Comparison of ENCODE assay signal across 19 cellular contexts in the genomic region with DNA sequence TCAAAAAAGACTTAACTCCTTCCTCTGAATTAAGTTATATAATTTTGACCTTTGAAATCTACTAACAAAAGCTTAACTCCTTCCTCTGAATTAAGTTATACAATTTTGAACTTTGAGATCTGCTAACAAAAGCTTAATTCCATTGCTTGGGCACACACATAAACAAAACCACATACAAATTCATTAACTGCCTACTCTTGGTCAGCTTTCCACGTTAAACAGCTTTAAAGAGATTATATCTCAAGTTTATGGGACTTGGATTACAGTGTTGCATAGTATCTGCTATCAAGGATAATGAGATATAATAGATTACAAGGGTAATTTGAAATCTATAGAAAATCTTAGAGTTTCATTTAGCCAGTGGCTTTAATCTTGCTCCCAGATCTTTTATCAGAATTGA. TPM values are rescaled to one million over a fixed set of nuclear protein-coding genes. Genes with fewer than 3 reads are reported as not detected.
DNase-seq lines count a peak whose midpoint lies in the region; ATAC-seq, FAIRE-seq and TF ChIP-seq lines count a peak whose summit lies in the region.
"Had no signal": no experiment of that assay in that cellular context is flagged by ENCODE, and none has a peak within 500 bp of the region (broad histone marks: within the 10 kb centered on the region; RNA-seq: fewer than 3 reads in every experiment).

No MANE protein-coding gene starts in this region.

- POLR2A ChIA-PET in HepG2 (lab: Yijun Ruan, JAX): no interaction called here
- POLR2A ChIA-PET in MCF 10A (lab: Yijun Ruan, JAX): interaction anchor here (0.6 to 1.1 kb wide), 3 partner anchors 19 to 330 kb away, joined by 3 to 5 read pairs (median 4); a partner anchor contains a TSS

- TF ChIP-seq EP300 in HepG2 (IDR thresholded peaks at IDR 0.05; ENCODE audit: low read depth in 2 of 2, low read length in 2 of 2) (no peak), HepG2 (CRISPR knock-in tag; IDR thresholded peaks at IDR 0.05; ENCODE audit: borderline replicate concordance) (no peak)

- TF ChIP-seq CTCF in HepG2 (CRISPR knock-in tag; IDR thresholded peaks at IDR 0.05) (no peak), right lobe of liver (IDR thresholded peaks at IDR 0.05) (no peak), MCF 10A (IDR thresholded peaks at IDR 0.05; ENCODE audit: unreplicated experiment) (no peak)

- no peak for TF ChIP-seq RAD21 in HepG2 (CRISPR knock-in tag; IDR thresholded peaks at IDR 0.05)

- 50% methylated on average over 1 of the region's 1 CpG for WGBS in HepG2 (ENCODE audit: low lambda C conversion rate)
- WGBS in right lobe of liver (ENCODE audit: insufficient coverage, low coverage, low lambda C conversion rate, missing lambda C conversion rate): 50% methylated on average over 1 of the region's 1 CpG

- no peak overlapping the region for H3K27ac Mint-ChIP-seq in MCF 10A (ENCODE audit: low read depth, unreplicated experiment)

- ATAC-seq in HepG2 (no peak), right lobe of liver (no peak), left colon (peak; percentile 91), GM21825 (IDR thresholded peaks at IDR 0.05; ENCODE audit: unreplicated experiment) (no peak)

- no peak for DNase-seq in HepG2 (ENCODE audit: low spot score)
- no peak for DNase-seq in right lobe of liver
- DNase-seq in NCI-H82 (lab: John Stamatoyannopoulos, UW): peak; percentile 74
- DNase-seq in left colon: no peak
- DNase-seq in T-helper 9 cell: no peak
- DNase-seq in MCF 10A (ENCODE audit: unreplicated experiment): no peak
- DNase-seq: Calu3; CD4-positive, alpha-beta memory T cell; DMS53; H7; Kasumi-1; NCI-H1105; NCI-H1694; NCI-H2081 treated with DMSO at 0.1 percent for 48 hours; NCI-H510A; NCI-H748 treated with DMSO at 0.1 percent for 48 hours; PC-9 had no signal

- H3K27me3 ChIP-seq in HepG2 (ENCODE audit: control insufficient read depth in 1 of 2, insufficient read depth in 2 of 2, low read length in 2 of 2) (no peaks in the 10 kb centered on the region), right lobe of liver (no peaks in the 10 kb centered on the region)

- no peak overlapping the region for H3K9ac ChIP-seq in HepG2 (ENCODE audit: insufficient read depth, low read depth, low read length)

- H3K9me3 Mint-ChIP-seq in MCF 10A (ENCODE audit: unreplicated experiment): no peaks in the 10 kb centered on the region
- H3K9me3 Mint-ChIP-seq: CD4-positive, alpha-beta memory T cell had no signal

- BruUV-seq in HepG2 (replicated peaks; lab: Mats Ljungman, UMichigan): no TSS peak
- no TSS peak for BruUV-seq in MCF 10A (replicated peaks; lab: Mats Ljungman, UMichigan)

- peak; percentile 18 for FAIRE-seq in HepG2 (lab: Jason Lieb, UNC)
- FAIRE-seq: A204.1 had no signal

- no peak overlapping the region for H3K4me2 ChIP-seq in HepG2 (ENCODE audit: low read depth, low read length)
- H3K4me2 ChIP-seq: PC-9 had no signal

- no peaks in the 10 kb centered on the region for H3K9me3 ChIP-seq in HepG2 (ENCODE audit: low read length)
- no peaks in the 10 kb centered on the region for H3K9me3 ChIP-seq in right lobe of liver

- no peak overlapping the region for H2AFZ ChIP-seq in HepG2 (ENCODE audit: low read length)
- H2AFZ ChIP-seq: PC-9 had no signal

- no peak for TF ChIP-seq POLR2A in HepG2 (IDR thresholded peaks at IDR 0.05; ENCODE audit: insufficient read depth in 1 of 2, low read depth in 2 of 2, low read length in 2 of 2)
- no peak for TF ChIP-seq POLR2A in right lobe of liver (IDR thresholded peaks at IDR 0.05)

- no peak overlapping the region for H3K4me3 ChIP-seq in HepG2 (replicated peaks in 1 of 3; ENCODE audit: insufficient read depth in 1 of 3, low read depth in 2 of 3, low read length in 3 of 3)
- H3K4me3 ChIP-seq in right lobe of liver: no peak overlapping the region
- H3K4me3 ChIP-seq: PC-9 had no signal

- no peak overlapping the region for H3K4me3 Mint-ChIP-seq in MCF 10A (ENCODE audit: unreplicated experiment)
- H3K4me3 Mint-ChIP-seq: CD4-positive, alpha-beta memory T cell had no signal

- H4K20me1 ChIP-seq in HepG2 (ENCODE audit: insufficient read depth, low read length): no peaks in the 10 kb centered on the region; the same call in 1 of the 2 replicates

- no peaks in the 10 kb centered on the region for H3K27me3 Mint-ChIP-seq in MCF 10A (ENCODE audit: insufficient read depth, unreplicated experiment)
- H3K27me3 Mint-ChIP-seq: CD4-positive, alpha-beta memory T cell had no signal

- peaks cover 13% of the 10 kb centered on the region for H3K79me2 ChIP-seq in HepG2 (ENCODE audit: insufficient read depth, low read length)

- H3K4me1 ChIP-seq in HepG2 (ENCODE audit: insufficient read depth, low read length) (peaks cover 42% of the 10 kb centered on the region), right lobe of liver (peaks cover 0 to 9% (median 0%) of the 10 kb centered on the region in 4 donors)

- in situ Hi-C loops in HepG2 (cut with HindIII; ENCODE audit: extremely low pct_ligation_motif_present, low pct_unique_long_range_greater_than_20kb): loop anchor here (10.0 kb wide), 1 partner anchor 58 kb away; no protein-coding TSS in a partner anchor

- intact Hi-C loops in HepG2 (cut with micrococcal nuclease; ENCODE audit: unreplicated experiment): no loop called here
- intact Hi-C loops in right lobe of liver (cut with DNase I): no loop called here
- intact Hi-C loops in left colon (cut with DNase I, micrococcal nuclease): no loop called here
- intact Hi-C loops in MCF 10A (cut with micrococcal nuclease): no loop called here

- CTCF ChIA-PET in HepG2 (lab: Yijun Ruan, JAX; ENCODE audit: low intra/inter-chr PET ratio, low total read pairs): no interaction called here
- CTCF ChIA-PET in MCF 10A (lab: Yijun Ruan, JAX): interaction anchor here (0.9 kb wide), 1 partner anchor 713 kb away, joined by 3 read pairs; no protein-coding TSS in a partner anchor

- H3K36me3 ChIP-seq in HepG2 (replicated peaks in 1 of 2; ENCODE audit: control insufficient read depth in 1 of 2, insufficient read depth in 2 of 2, low read length in 2 of 2): no peaks in the 10 kb centered on the region
- H3K36me3 ChIP-seq in right lobe of liver: no peaks in the 10 kb centered on the region

- H3K36me3 Mint-ChIP-seq in MCF 10A (ENCODE audit: insufficient read depth, unreplicated experiment): peaks cover 5% of the 10 kb centered on the region

- H3K4me1 Mint-ChIP-seq in MCF 10A (ENCODE audit: insufficient read depth, unreplicated experiment): peaks cover 5% of the 10 kb centered on the region

- H3K27ac ChIP-seq in HepG2 (ENCODE audit: extremely low read length, insufficient read depth, low read length): no peak overlapping the region
- no peak overlapping the region for H3K27ac ChIP-seq in right lobe of liver
- H3K27ac ChIP-seq: PC-9 had no signal

TF ChIP-seq in HepG2, 621 proteins besides CTCF, POLR2A, EP300 and RAD21 (continues in another document):
- TF ChIP-seq CCDC6 (CRISPR knock-in tag; IDR thresholded peaks at IDR 0.05) (no peak), ZNF850 (CRISPR knock-in tag; conservative IDR thresholded peaks at IDR 0.05) (no peak), SAFB2 (CRISPR knock-in tag; IDR thresholded peaks at IDR 0.05; ENCODE audit: borderline replicate concordance, low read depth) (no peak), TRIM24 (CRISPR knock-in tag; IDR thresholded peaks at IDR 0.05) (no peak), HNRNPLL (IDR thresholded peaks at IDR 0.05; ENCODE audit: low read depth, low read length, poor library complexity, severe bottlenecking) (no peak), HOXD1 (CRISPR knock-in tag; IDR thresholded peaks at IDR 0.05) (no peak), SOX13 (IDR thresholded peaks at IDR 0.05) (no peak), SOX13 (CRISPR knock-in tag; conservative IDR thresholded peaks at IDR 0.05 in 1 of 2, IDR thresholded peaks at IDR 0.05 in 1 of 2) (peak in 1 of 2 experiments; percentile 29; a peak in 1 of 4 replicates), XRCC5 (optimal IDR thresholded peaks at IDR 0.05; ENCODE audit: low read length) (no peak), PRPF4 (IDR thresholded peaks at IDR 0.05; ENCODE audit: low read depth, low read length, poor library complexity, severe bottlenecking) (no peak)
- TF ChIP-seq, protein P1, sequence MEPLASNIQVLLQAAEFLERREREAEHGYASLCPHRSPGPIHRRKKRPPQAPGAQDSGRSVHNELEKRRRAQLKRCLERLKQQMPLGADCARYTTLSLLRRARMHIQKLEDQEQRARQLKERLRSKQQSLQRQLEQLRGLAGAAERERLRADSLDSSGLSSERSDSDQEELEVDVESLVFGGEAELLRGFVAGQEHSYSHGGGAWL (CRISPR knock-in tag; IDR thresholded peaks at IDR 0.05): no peak
- TF ChIP-seq, protein P2, sequence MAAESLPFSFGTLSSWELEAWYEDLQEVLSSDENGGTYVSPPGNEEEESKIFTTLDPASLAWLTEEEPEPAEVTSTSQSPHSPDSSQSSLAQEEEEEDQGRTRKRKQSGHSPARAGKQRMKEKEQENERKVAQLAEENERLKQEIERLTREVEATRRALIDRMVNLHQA (CRISPR knock-in tag; IDR thresholded peaks at IDR 0.05): no peak

RNA-seq across cellular contexts. Expression of a gene that starts 23.5 kb away (rescaled TPM):
- total RNA-seq in HepG2 (2016; rRNA removed; fragmentation: Illumina TruSeq; extraction: Trizol) (20.1 and 20.6 TPM in 2 replicates), right lobe of liver (10 to 100 TPM in 2 of 6 experiments, 1 to 10 TPM in 4; 6.8 to 23.0 (median 9.0) TPM), left colon (10 to 100 TPM; 29.1 to 34.6 TPM), MCF 10A (2022) (16.4 and 21.0 TPM in 2 replicates)
- total RNA-seq in HepG2 (2016; cell fraction: cytosol; rRNA removed; fragmentation: Illumina TruSeq; extraction: Trizol; ENCODE audit: low read depth): 18.1 and 18.3 TPM in 2 replicates
- total RNA-seq in HepG2 (2016; cell fraction: insoluble cytoplasmic fraction; rRNA removed; fragmentation: Illumina TruSeq; extraction: Trizol): 16.9 and 20.5 TPM in 2 replicates
- total RNA-seq in HepG2 (2016; cell fraction: membrane; rRNA removed; fragmentation: Illumina TruSeq; extraction: Trizol): 26.4 and 26.7 TPM in 2 replicates
- total RNA-seq in HepG2 (2016; cell fraction: nucleus; rRNA removed; fragmentation: Illumina TruSeq; extraction: Trizol): 27.8 and 29.9 TPM in 2 replicates
- 12.4 and 13.9 TPM in 2 replicates for polyA plus RNA-seq in HepG2 (2011; rRNA removed)
- polyA plus RNA-seq in HepG2 (2011; cell fraction: cytosol; rRNA removed): 16.3 and 17.6 TPM in 2 replicates
- polyA plus RNA-seq in HepG2 (2011; cell fraction: nucleus; rRNA removed): 12.9 and 14.5 TPM in 2 replicates
- 9.9 and 11.0 TPM in 2 replicates for polyA plus RNA-seq in HepG2 (2012)
- polyA plus RNA-seq in HepG2 (2016; cell fraction: cytosol; fragmentation: Illumina TruSeq; extraction: Trizol; ENCODE audit: low read depth): 13.0 and 16.0 TPM in 2 replicates
- polyA plus RNA-seq in HepG2 (2016; cell fraction: insoluble cytoplasmic fraction; fragmentation: Illumina TruSeq; extraction: Trizol; ENCODE audit: low read depth): 16.1 and 19.3 TPM in 2 replicates
- 17.8 and 20.2 TPM in 2 replicates for polyA plus RNA-seq in HepG2 (2016; cell fraction: membrane; fragmentation: Illumina TruSeq; extraction: Trizol; ENCODE audit: low read depth)
- 11.9 and 14.5 TPM in 2 replicates for polyA plus RNA-seq in HepG2 (2016; cell fraction: nucleus; fragmentation: Illumina TruSeq; extraction: Trizol; ENCODE audit: insufficient read depth, low read depth)
- polyA minus RNA-seq in HepG2 (2011; rRNA and poly(A)+ RNA removed; ENCODE audit: low replicate concordance): 26.5 and 30.3 TPM in 2 replicates
- polyA minus RNA-seq in HepG2 (2011; cell fraction: cytosol; rRNA and poly(A)+ RNA removed): 18.2 and 20.8 TPM in 2 replicates
- polyA minus RNA-seq in HepG2 (2011; cell fraction: nucleus; rRNA and poly(A)+ RNA removed): 49.0 and 54.1 TPM in 2 replicates
